ENCODE assay signal across 22 cellular contexts in the genomic region with DNA sequence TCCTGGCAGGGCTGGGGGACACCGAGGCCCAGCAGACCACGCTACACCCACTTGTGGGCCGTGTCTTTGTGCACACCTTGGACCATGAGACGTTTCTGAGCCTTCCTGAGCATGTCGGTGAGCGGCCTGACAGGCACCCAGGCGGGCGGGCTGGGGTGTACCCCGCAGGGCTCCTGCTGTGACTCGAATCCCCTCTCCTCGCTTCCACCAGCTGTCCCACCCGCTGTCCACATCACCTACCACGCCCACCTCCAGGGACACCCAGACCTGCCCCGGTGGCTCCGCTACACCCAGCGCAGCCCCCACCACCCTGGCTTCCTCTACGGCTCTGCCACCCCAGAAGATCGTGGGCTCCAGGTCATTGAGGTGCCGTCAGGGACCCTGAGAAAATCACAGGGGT. TPM values are rescaled to one million over a fixed set of nuclear protein-coding genes. Genes with fewer than 3 reads are reported as not detected.
"Had no signal": no experiment of that assay in that cellular context is flagged by ENCODE, and none has a peak within 500 bp of the region (broad histone marks: within the 10 kb centered on the region; RNA-seq: fewer than 3 reads in every experiment).

No MANE protein-coding gene starts in this region.

- H3K4me1 ChIP-seq: adrenal gland, body of pancreas, pancreas had no signal

- H3K4me3 Mint-ChIP-seq: activated B cell treated with CpG ODN at 0.5 μM for 24 hours; activated CD4-positive, alpha-beta T cell treated with anti-CD3 and anti-CD28 coated beads, Interleukin-2, amount 10 ng/mL, durations not matched to agents 7 days and 5 days; endodermal cell; neural crest cell; type B pancreatic cell had no signal

- H3K27ac Mint-ChIP-seq: activated B cell treated with CpG ODN at 0.5 μM for 24 hours; activated CD4-positive, alpha-beta T cell treated with anti-CD3 and anti-CD28 coated beads, Interleukin-2, amount 10 ng/mL, durations not matched to agents 7 days and 5 days; activated T-helper 2 cell treated with anti-CD3 and anti-CD28 coated beads, Interferon-gamma antibody, Interleukin-2, Interleukin-4, amounts not matched to agents 10 μg/mL and 5 μg/mL and 100 μg/mL, durations not matched to agents 14 hours and 24 hours and 36 hours; endodermal cell; type B pancreatic cell had no signal

- H3K36me3 Mint-ChIP-seq: type B pancreatic cell had no signal

- H3K27me3 ChIP-seq: adrenal gland, body of pancreas, pancreas had no signal

- H3K27me3 Mint-ChIP-seq: activated B cell treated with CpG ODN at 0.5 μM for 24 hours; activated CD4-positive, alpha-beta T cell treated with anti-CD3 and anti-CD28 coated beads, Interleukin-2, amount 10 ng/mL, durations not matched to agents 7 days and 5 days had no signal

- H3K9me3 ChIP-seq: adrenal gland, body of pancreas, pancreas had no signal

- H3K36me3 ChIP-seq: adrenal gland, pancreas had no signal

- DNase-seq: activated B cell treated with CpG ODN at 0.5 μM for 24 hours; activated CD4-positive, alpha-beta T cell treated with anti-CD3 and anti-CD28 coated beads, Interleukin-2, amount 10 ng/mL, durations not matched to agents 7 days and 5 days; activated naive CD4-positive, alpha-beta T cell treated with anti-CD3 and anti-CD28 coated beads, Interleukin-2, amount 50 U/mL, for 16 hours; activated T-cell treated with anti-CD3 and anti-CD28 coated beads for 4 hours; adrenal gland; body of pancreas; cerebellar nuclear complex; endodermal cell; erythroblast; stimulated activated CD4-positive, alpha-beta T cell treated with anti-CD3 and anti-CD28 coated beads, Interleukin-2, amount 100 ng/mL, for 24 hours; stimulated activated naive CD4-positive, alpha-beta T cell; substantia nigra had no signal

- H3K27ac ChIP-seq: adrenal gland, body of pancreas, pancreas had no signal

- ATAC-seq: body of pancreas, left lobe of liver, pancreas, SK-N-SH treated with all-trans-retinoic acid at 6 μM for 48 hours had no signal

- H3K4me3 ChIP-seq: adrenal gland, body of pancreas, pancreas had no signal

- H3K4me1 Mint-ChIP-seq: endodermal cell had no signal

- H3K9me3 Mint-ChIP-seq: activated B cell treated with CpG ODN at 0.5 μM for 24 hours; activated T-helper 2 cell treated with anti-CD3 and anti-CD28 coated beads, Interferon-gamma antibody, Interleukin-2, Interleukin-4, amounts not matched to agents 10 μg/mL and 5 μg/mL and 100 μg/mL, durations not matched to agents 14 hours and 24 hours and 36 hours; endodermal cell; neural crest cell; type B pancreatic cell had no signal

- FAIRE-seq: pancreas had no signal

RNA-seq across cellular contexts. Expression of a gene that starts 1.6 kb away (rescaled TPM):
- total RNA-seq: activated CD4-positive, alpha-beta T cell treated with anti-CD3 and anti-CD28 coated beads, Interleukin-2, amount 10 ng/mL, durations not matched to agents 7 days and 5 days; activated CD8-positive, alpha-beta memory T cell treated with anti-CD3 and anti-CD28 coated beads for 36 hours; dermis microvascular lymphatic vessel endothelial cell; glomerular endothelial cell; neural crest cell; renal cortical epithelial cell had no signal

RNA-seq across cellular contexts. Expression of a gene that starts 37.4 kb away (rescaled TPM):
- total RNA-seq: body of pancreas had no signal
